12 cellular contexts compared by ENCODE assay signal in the genomic region with DNA sequence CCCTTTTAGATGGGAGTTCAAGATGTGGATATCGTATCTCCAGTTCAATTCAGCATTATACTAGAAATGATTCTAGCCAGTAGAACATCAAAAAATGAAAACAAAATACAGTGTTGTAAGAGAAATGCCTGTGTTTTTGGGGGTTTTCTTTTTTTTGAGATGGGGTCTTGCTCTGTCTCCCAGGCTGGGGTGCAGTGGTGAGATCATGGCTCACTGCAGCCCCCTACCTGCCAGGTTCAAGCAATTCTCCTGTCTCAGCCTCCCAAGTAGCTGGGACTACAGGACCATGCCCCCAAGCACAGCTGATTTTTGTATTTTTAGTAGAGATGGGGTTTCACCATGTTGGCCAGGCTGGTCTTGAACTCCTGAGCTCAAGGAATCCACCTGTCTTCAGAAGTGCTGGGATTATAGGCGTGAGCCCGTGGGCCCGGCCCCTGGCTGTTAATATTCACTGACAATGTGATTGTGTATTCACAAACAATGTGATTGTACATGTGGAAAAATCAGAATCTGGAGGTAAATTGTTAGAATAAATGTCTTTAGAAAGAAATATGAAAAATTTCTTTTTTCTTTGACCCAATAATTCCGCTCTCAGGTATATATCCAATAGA. TPM values are rescaled to one million over a fixed set of nuclear protein-coding genes. Genes with fewer than 3 reads are reported as not detected.
A peak's percentile ranks its signal among the peaks of the same experiment; 100 is the strongest.
DNase-seq lines count a peak whose midpoint lies in the region; ATAC-seq, FAIRE-seq and TF ChIP-seq lines count a peak whose summit lies in the region.
"Had no signal": no experiment of that assay in that cellular context is flagged by ENCODE, and none has a peak within 500 bp of the region (broad histone marks: within the 10 kb centered on the region; RNA-seq: fewer than 3 reads in every experiment).

No MANE protein-coding gene starts in this region.

- TF ChIP-seq POLR2A in K562 (conservative IDR thresholded peaks at IDR 0.05): no peak

- H3K27ac Mint-ChIP-seq in naive B cell: peak overlapping the region in 1 of 6 donors; percentile 10

- WGBS in K562 (ENCODE audit: insufficient coverage, low coverage, missing lambda C conversion rate): 99% methylated on average over 5 of the region's 5 CpGs

- no peaks in the 10 kb centered on the region for H3K36me3 Mint-ChIP-seq in naive B cell

- no peak overlapping the region for H3K27ac ChIP-seq in K562 (ENCODE audit: extremely low read depth, low read depth, low read length)
- H3K27ac ChIP-seq: testis had no signal

- ATAC-seq in K562: peak; percentile 72
- ATAC-seq in naive B cell (ENCODE audit: low read depth in 2 of 2): peak; percentile 69 to 79
- ATAC-seq in HG02870 (IDR thresholded peaks at IDR 0.05; ENCODE audit: unreplicated experiment): no peak

- H3K9me1 ChIP-seq in K562 (ENCODE audit: control insufficient read depth, insufficient read depth, low read length): no peaks in the 10 kb centered on the region

- H3K4me2 ChIP-seq in K562 (ENCODE audit: insufficient read depth, low read length): no peak overlapping the region

- TF ChIP-seq CTCF in K562 (IDR thresholded peaks at IDR 0.05 in 2 of 3, conservative IDR thresholded peaks at IDR 0.05 in 1 of 3; ENCODE audit: insufficient read depth in 2 of 3, low read depth in 1 of 3, low read length in 3 of 3): peak; percentile 32 to 42 (median 33); a peak in 3 of 6 replicates

- H3K27me3 Mint-ChIP-seq in naive B cell: no peaks in the 10 kb centered on the region
- H3K27me3 Mint-ChIP-seq: IgD-negative memory B cell had no signal

- H3K9me3 ChIP-seq in K562 (replicated peaks; ENCODE audit: control insufficient read depth, insufficient read depth, low read depth, low read length): no peaks in the 10 kb centered on the region
- H3K9me3 ChIP-seq: testis had no signal

- no peaks in the 10 kb centered on the region for H4K20me1 ChIP-seq in K562 (replicated peaks; ENCODE audit: control insufficient read depth, insufficient read depth, low read length)

- TF ChIP-seq EP300 in Ishikawa (IDR thresholded peaks at IDR 0.05; ENCODE audit: borderline replicate concordance): no peak
- no peak for TF ChIP-seq EP300 in K562 (IDR thresholded peaks at IDR 0.05; ENCODE audit: low read length)

- intact Hi-C loops in K562 (cut with micrococcal nuclease): no loop called here

- no peaks in the 10 kb centered on the region for H3K27me3 ChIP-seq in K562 (ENCODE audit: control insufficient read depth in 2 of 2, insufficient read depth in 2 of 2, low read length in 2 of 2)
- H3K27me3 ChIP-seq: testis had no signal

- BruUV-seq in K562 (replicated peaks; lab: Mats Ljungman, UMichigan): no TSS peak

- no peaks in the 10 kb centered on the region for H3K36me3 ChIP-seq in K562 (ENCODE audit: control insufficient read depth, insufficient read depth, low read length)

- CTCF ChIA-PET in K562 (lab: Yijun Ruan, JAX; ENCODE audit: low intra/inter-chr PET ratio): interaction anchor here (0.6 kb wide), 1 partner anchor 49 kb away, joined by 5 read pairs; no protein-coding TSS in a partner anchor

- in situ Hi-C loops in K562 (cut with MboI): no loop called here

- DNase-seq in NCI-H1105 (lab: John Stamatoyannopoulos, UW): peak; percentile 1
- DNase-seq in NCI-H1105 treated with DMSO at 0.1 percent for 48 hours (lab: John Stamatoyannopoulos, UW): no peak
- peak in 1 of 4 experiments; percentile 26 for DNase-seq in K562 (ENCODE audit: extremely low read depth in 1 of 4, low spot score in 3 of 4)
- peak; percentile 28 for DNase-seq in naive B cell
- no peak for DNase-seq in SHP77 treated with DMSO at 0.1 percent for 48 hours (lab: John Stamatoyannopoulos, UW)
- no peak for DNase-seq in mesenteric fat pad (ENCODE audit: low spot score)
- DNase-seq: testis had no signal

- no peak overlapping the region for H2AFZ ChIP-seq in K562 (ENCODE audit: low read depth, low read length)

- peak; percentile 38; the same call in 1 of the 2 replicates for TF ChIP-seq RAD21 in Ishikawa (IDR thresholded peaks at IDR 0.05; ENCODE audit: low read depth)
- peak in 1 of 2 experiments; percentile 22; a peak in 2 of 4 replicates for TF ChIP-seq RAD21 in K562 (CRISPR knock-in tag; conservative IDR thresholded peaks at IDR 0.05 in 1 of 2, IDR thresholded peaks at IDR 0.05 in 1 of 2)

- H3K9ac ChIP-seq in K562 (ENCODE audit: insufficient read depth in 1 of 2, low read depth in 2 of 2, low read length in 2 of 2): no peak overlapping the region

- peaks cover 12 to 27% (median 25%) of the 10 kb centered on the region in 3 donors for H3K4me1 Mint-ChIP-seq in naive B cell

- POLR2A ChIA-PET in K562 (lab: Yijun Ruan, JAX): interaction anchor here (0.6 to 1.1 kb wide), 3 partner anchors 38 to 87 kb away, joined by 3 to 4 read pairs (median 4); no protein-coding TSS in a partner anchor

- H3K4me3 Mint-ChIP-seq in naive B cell: peak overlapping the region in 1 of 8 donors; percentile 4
- H3K4me3 Mint-ChIP-seq: IgD-negative memory B cell had no signal

- FAIRE-seq in K562 (lab: Jason Lieb, UNC): no peak
- FAIRE-seq: A204.1, TTC549 had no signal

- H3K4me3 ChIP-seq in K562: no peak overlapping the region
- H3K4me3 ChIP-seq: testis had no signal

- no peaks in the 10 kb centered on the region; a peak in 1 of 5 replicates for H3K4me1 ChIP-seq in K562 (replicated peaks in 1 of 2; ENCODE audit: control insufficient read depth in 2 of 2, insufficient read depth in 2 of 2, low read length in 2 of 2)
- H3K4me1 ChIP-seq: testis had no signal

- H3K9me3 Mint-ChIP-seq in naive B cell: no peaks in the 10 kb centered on the region
- H3K9me3 Mint-ChIP-seq: IgD-negative memory B cell had no signal

- peaks cover 40% of the 10 kb centered on the region; the same call in 2 of the 3 replicates for H3K79me2 ChIP-seq in K562 (ENCODE audit: control insufficient read depth, insufficient read depth, low read length)

TF ChIP-seq in Ishikawa, 13 proteins besides CTCF, POLR2A, EP300 and RAD21 (continues in another document):
- no peak for TF ChIP-seq TAF1 (IDR thresholded peaks at IDR 0.05; ENCODE audit: low read depth)
- TF ChIP-seq, protein P1, sequence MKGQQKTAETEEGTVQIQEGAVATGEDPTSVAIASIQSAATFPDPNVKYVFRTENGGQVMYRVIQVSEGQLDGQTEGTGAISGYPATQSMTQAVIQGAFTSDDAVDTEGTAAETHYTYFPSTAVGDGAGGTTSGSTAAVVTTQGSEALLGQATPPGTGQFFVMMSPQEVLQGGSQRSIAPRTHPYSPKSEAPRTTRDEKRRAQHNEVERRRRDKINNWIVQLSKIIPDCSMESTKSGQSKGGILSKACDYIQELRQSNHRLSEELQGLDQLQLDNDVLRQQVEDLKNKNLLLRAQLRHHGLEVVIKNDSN (IDR thresholded peaks at IDR 0.05): no peak
- TF ChIP-seq TCF12 (IDR thresholded peaks at IDR 0.05; ENCODE audit: low read depth): no peak
- no peak for TF ChIP-seq EGR1 (IDR thresholded peaks at IDR 0.05)
- no peak for TF ChIP-seq YY1 (IDR thresholded peaks at IDR 0.05; ENCODE audit: low read depth)
- TF ChIP-seq CREB1 (IDR thresholded peaks at IDR 0.05; ENCODE audit: low read depth): no peak
- TF ChIP-seq CEBPB (IDR thresholded peaks at IDR 0.05): no peak
- TF ChIP-seq FOXM1 (IDR thresholded peaks at IDR 0.05; ENCODE audit: borderline replicate concordance, low read depth): no peak
- TF ChIP-seq, protein P2, sequence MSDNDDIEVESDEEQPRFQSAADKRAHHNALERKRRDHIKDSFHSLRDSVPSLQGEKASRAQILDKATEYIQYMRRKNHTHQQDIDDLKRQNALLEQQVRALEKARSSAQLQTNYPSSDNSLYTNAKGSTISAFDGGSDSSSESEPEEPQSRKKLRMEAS (IDR thresholded peaks at IDR 0.05): no peak

TF ChIP-seq in K562, 482 proteins besides CTCF, POLR2A, EP300 and RAD21 (continues in another document):
- TF ChIP-seq, protein P3, sequence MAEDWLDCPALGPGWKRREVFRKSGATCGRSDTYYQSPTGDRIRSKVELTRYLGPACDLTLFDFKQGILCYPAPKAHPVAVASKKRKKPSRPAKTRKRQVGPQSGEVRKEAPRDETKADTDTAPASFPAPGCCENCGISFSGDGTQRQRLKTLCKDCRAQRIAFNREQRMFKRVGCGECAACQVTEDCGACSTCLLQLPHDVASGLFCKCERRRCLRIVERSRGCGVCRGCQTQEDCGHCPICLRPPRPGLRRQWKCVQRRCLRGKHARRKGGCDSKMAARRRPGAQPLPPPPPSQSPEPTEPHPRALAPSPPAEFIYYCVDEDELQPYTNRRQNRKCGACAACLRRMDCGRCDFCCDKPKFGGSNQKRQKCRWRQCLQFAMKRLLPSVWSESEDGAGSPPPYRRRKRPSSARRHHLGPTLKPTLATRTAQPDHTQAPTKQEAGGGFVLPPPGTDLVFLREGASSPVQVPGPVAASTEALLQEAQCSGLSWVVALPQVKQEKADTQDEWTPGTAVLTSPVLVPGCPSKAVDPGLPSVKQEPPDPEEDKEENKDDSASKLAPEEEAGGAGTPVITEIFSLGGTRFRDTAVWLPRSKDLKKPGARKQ (CRISPR knock-in tag; IDR thresholded peaks at IDR 0.05): no peak
- TF ChIP-seq HDAC6 (IDR thresholded peaks at IDR 0.05; ENCODE audit: low read depth, low read length) (no peak), GATA2 (CRISPR knock-in tag; IDR thresholded peaks at IDR 0.05) (no peak), ZKSCAN8 (CRISPR knock-in tag; IDR thresholded peaks at IDR 0.05) (no peak), ZNF77 (CRISPR knock-in tag; IDR thresholded peaks at IDR 0.05) (no peak), SMAD4 (CRISPR knock-in tag; conservative IDR thresholded peaks at IDR 0.05) (no peak)

RNA-seq across cellular contexts. Expression of a gene that starts 59.0 kb away (rescaled TPM):
- 51.5 and 91.3 TPM in 2 replicates for total RNA-seq in K562 (2011; cell fraction: chromatin; rRNA removed; ENCODE audit: low replicate concordance)
- 18.7 and 28.0 TPM in 2 replicates for total RNA-seq in K562 (2011; cell fraction: nucleolus; rRNA removed)
- 45.0 and 57.7 TPM in 2 replicates for total RNA-seq in K562 (2011; cell fraction: nucleoplasm; rRNA removed)
- total RNA-seq in K562 (2014; rRNA removed) (38.4 and 42.3 TPM in 2 replicates), K562 (2014; rRNA removed; fragmentation: Illumina TruSeq; extraction: Trizol) (31.4 and 43.9 TPM in 2 replicates), K562 (2015; rRNA removed; fragmentation: Illumina TruSeq; extraction: Trizol) (24.0 and 28.3 TPM in 2 replicates), K562 (2021) (122 and 125 TPM in 2 replicates), mesenteric fat pad (164 TPM)
- polyA plus RNA-seq in K562 (2011; rRNA removed) (64.8 and 82.6 TPM in 2 replicates), K562 (2014; fragmentation: Illumina TruSeq; extraction: Trizol) (37.6 and 39.5 TPM in 2 replicates), K562 (2014; fragmentation: Nextera tagmentation; extraction: Ambion mirVana) (10 to 100 TPM; 17.7 to 18.0 TPM), K562 (2014; rRNA removed) (28.9 and 29.9 TPM in 2 replicates), naive B cell (ENCODE audit: low read depth in 6 of 6) (10 to 100 TPM; 16.1 to 34.9 (median 25.3) TPM)
- 12.2 and 27.9 TPM in 2 replicates for polyA plus RNA-seq in K562 (2011; cell fraction: cytosol; rRNA removed)
- polyA plus RNA-seq in K562 (2011; cell fraction: nucleus; rRNA removed): 65.5 and 70.4 TPM in 2 replicates
- polyA plus RNA-seq in K562 (2012): 36.4 and 57.5 TPM in 2 replicates
- polyA minus RNA-seq in K562 (2011; rRNA and poly(A)+ RNA removed): 154 and 190 TPM in 2 replicates
- 73.1 and 92.7 TPM in 2 replicates for polyA minus RNA-seq in K562 (2011; cell fraction: cytosol; rRNA and poly(A)+ RNA removed)
- polyA minus RNA-seq in K562 (2011; cell fraction: nucleus; rRNA and poly(A)+ RNA removed): 24.0 and 47.7 TPM in 2 replicates

Comparison
In these comparisons a context has a peak if more than half of its experiments do, and no peak if none do; other contexts are left out.
1. DNase-seq: peak in NCI-H1105 (single experiment) and naive B cell (single experiment); none in NCI-H1105 treated with DMSO at 0.1 percent for 48 hours (single experiment), SHP77 treated with DMSO at 0.1 percent for 48 hours (single experiment) and mesenteric fat pad (single experiment).